1 cellular context compared by ENCODE assay signal in the genomic region with DNA sequence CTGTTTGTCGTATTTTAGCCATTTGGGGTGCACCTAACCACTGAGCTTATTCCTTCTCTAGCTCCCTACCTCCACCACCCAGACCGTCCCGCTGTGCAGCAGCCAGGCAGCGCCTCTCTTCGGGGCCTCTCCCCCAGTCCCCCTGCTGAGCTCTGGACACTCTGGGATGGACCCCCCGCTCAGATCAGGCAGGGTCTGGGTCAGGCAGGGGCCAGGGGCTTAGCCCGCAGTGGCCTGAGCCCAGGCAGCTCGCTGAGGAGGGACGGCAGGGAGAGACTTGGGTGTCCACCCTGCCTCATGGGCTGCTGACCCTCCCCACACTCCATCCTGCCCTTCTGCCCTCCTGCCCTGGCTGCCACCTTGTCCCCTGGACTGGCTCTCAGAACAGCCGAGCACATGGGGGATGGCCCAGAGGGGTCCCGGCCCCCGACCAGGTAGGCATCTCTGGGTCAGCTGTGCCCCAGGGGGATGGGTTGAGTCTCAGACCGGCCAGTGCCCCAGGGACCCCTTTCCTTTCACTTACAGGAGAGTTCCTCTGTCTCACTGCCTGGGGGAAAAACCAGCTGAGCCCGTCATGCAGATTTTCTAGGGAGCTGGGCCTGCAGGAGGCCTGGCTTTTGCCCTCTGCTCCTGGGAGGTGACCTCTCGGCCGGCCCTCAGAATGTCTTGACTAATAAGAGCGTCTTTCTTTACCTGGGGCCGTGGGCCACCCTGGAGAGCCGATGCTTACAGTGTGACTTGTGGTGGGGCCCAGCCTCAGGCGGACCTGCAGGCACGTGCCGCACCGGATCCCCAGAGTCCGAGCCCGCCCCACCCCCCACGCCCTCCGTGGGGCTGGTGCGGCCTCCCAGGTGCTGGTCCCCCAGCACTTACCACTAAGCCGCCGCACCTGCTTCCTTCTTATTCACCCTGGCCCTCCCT.
A peak's percentile ranks its signal among the peaks of the same experiment; 100 is the strongest.
TF ChIP-seq lines count a peak whose summit lies in the region.

No MANE protein-coding gene starts in this region.

TF ChIP-seq in H1, 55 proteins besides CTCF, POLR2A, EP300 and RAD21:
- no peak for TF ChIP-seq KDM4A (IDR thresholded peaks at IDR 0.05; ENCODE audit: low read depth, low read length, severe bottlenecking)
- TF ChIP-seq, protein P1, sequence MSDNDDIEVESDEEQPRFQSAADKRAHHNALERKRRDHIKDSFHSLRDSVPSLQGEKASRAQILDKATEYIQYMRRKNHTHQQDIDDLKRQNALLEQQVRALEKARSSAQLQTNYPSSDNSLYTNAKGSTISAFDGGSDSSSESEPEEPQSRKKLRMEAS (IDR thresholded peaks at IDR 0.05), result peak; percentile 51
- TF ChIP-seq HDAC2 (IDR thresholded peaks at IDR 0.05; ENCODE audit: borderline replicate concordance in 1 of 2, low read depth in 2 of 2, low read length in 2 of 2), result no peak
- no peak for TF ChIP-seq BACH1 (IDR thresholded peaks at IDR 0.05; ENCODE audit: low read length)
- TF ChIP-seq CTBP2 (IDR thresholded peaks at IDR 0.05; ENCODE audit: borderline replicate concordance, insufficient read depth, insufficient read length, low read length), result no peak
- TF ChIP-seq SRF (IDR thresholded peaks at IDR 0.05; ENCODE audit: low read depth, low read length), result no peak
- peak; percentile 24 for TF ChIP-seq ASH2L (IDR thresholded peaks at IDR 0.05; ENCODE audit: low read length)
